1 cellular context compared by ENCODE assay signal in genomic region chr11:57741132-57742086, GRCh38.
TF ChIP-seq lines count a peak whose summit lies in the region.

SELENOH (plus strand) TSS chr11:57741491; CDS start chr11:57741596, 105 bp downstream.

TF ChIP-seq in H1, 55 proteins besides CTCF, POLR2A, EP300 and RAD21 (continued from another document):
- TF ChIP-seq CHD7 (IDR thresholded peaks at IDR 0.05; ENCODE audit: insufficient replicate concordance, low read length) = peak; percentile 19
- peak; percentile 94 for TF ChIP-seq TAF1 (IDR thresholded peaks at IDR 0.05; ENCODE audit: low read depth, low read length)
- TF ChIP-seq JUN (IDR thresholded peaks at IDR 0.05; ENCODE audit: low read depth, low read length) = no peak
- TF ChIP-seq KDM1A (IDR thresholded peaks at IDR 0.05; ENCODE audit: borderline replicate concordance, low read length) = no peak
- TF ChIP-seq RNF2 (IDR thresholded peaks at IDR 0.05; ENCODE audit: borderline replicate concordance, low read depth, low read length, missing control alignments, poor library complexity, severe bottlenecking) = no peak
- 0 out of 2 replicates have a peak, but pooled peaks have one; percentile 59 for TF ChIP-seq TCF12 (IDR thresholded peaks at IDR 0.05; ENCODE audit: low read depth, low read length)
- no peak for TF ChIP-seq EGR1 (IDR thresholded peaks at IDR 0.05; ENCODE audit: borderline replicate concordance, low read depth, low read length)
- peak; percentile 91 to 98; a peak in 3 of 4 replicates for TF ChIP-seq SIN3A (conservative IDR thresholded peaks at IDR 0.05 in 1 of 2, IDR thresholded peaks at IDR 0.05 in 1 of 2; ENCODE audit: low read depth in 1 of 2, low read length in 2 of 2)
- TF ChIP-seq ATF3 (IDR thresholded peaks at IDR 0.05; ENCODE audit: insufficient read depth, low read depth, low read length) = peak; percentile 58; the same call in 1 of the 2 replicates
- peak; percentile 91 for TF ChIP-seq PHF8 (conservative IDR thresholded peaks at IDR 0.05; ENCODE audit: low read depth, low read length)
- no peak for TF ChIP-seq BACH1 (IDR thresholded peaks at IDR 0.05; ENCODE audit: low read length)
- TF ChIP-seq BCL11A (IDR thresholded peaks at IDR 0.05; ENCODE audit: low read depth in 2 of 2, low read length in 2 of 2) = no peak
- TF ChIP-seq TEAD4 (IDR thresholded peaks at IDR 0.05; ENCODE audit: low read depth, low read length) = peak; percentile 23; the same call in 1 of the 2 replicates
- TF ChIP-seq KDM4A (IDR thresholded peaks at IDR 0.05; ENCODE audit: low read depth, low read length, severe bottlenecking) = peak; percentile 63
- TF ChIP-seq FOSL1 (IDR thresholded peaks at IDR 0.05; ENCODE audit: insufficient read depth, low read depth, low read length) = no peak
- no peak for TF ChIP-seq ZNF274 (IDR thresholded peaks at IDR 0.05; ENCODE audit: borderline replicate concordance, extremely low read depth, low read length)
- no peak; the same call in 1 of the 2 replicates for TF ChIP-seq ATF2 (IDR thresholded peaks at IDR 0.05; ENCODE audit: low read length)
- TF ChIP-seq USF2 (IDR thresholded peaks at IDR 0.05; ENCODE audit: low read length) = peak; percentile 91
- no peak for TF ChIP-seq CBX5 (IDR thresholded peaks at IDR 0.05; ENCODE audit: low read depth, low read length)
- peak; percentile 94 for TF ChIP-seq SP4 (IDR thresholded peaks at IDR 0.05; ENCODE audit: low read length)
- TF ChIP-seq SRF (IDR thresholded peaks at IDR 0.05; ENCODE audit: low read depth, low read length) = peak; percentile 58; the same call in 1 of the 2 replicates
- peak; percentile 98 for TF ChIP-seq GABPA (IDR thresholded peaks at IDR 0.05; ENCODE audit: borderline replicate concordance, insufficient read depth, low read length)
- peak; percentile 74 for TF ChIP-seq CREB1 (IDR thresholded peaks at IDR 0.05)
- TF ChIP-seq NANOG (IDR thresholded peaks at IDR 0.05; ENCODE audit: insufficient read depth, low read depth, low read length, poor library complexity, severe bottlenecking) = no peak
- TF ChIP-seq POLR2AphosphoS5 (IDR thresholded peaks at IDR 0.05; ENCODE audit: low read depth, low read length) = peak; percentile 94
- TF ChIP-seq SP1 (IDR thresholded peaks at IDR 0.05; ENCODE audit: low read depth, low read length) = peak; percentile 93
- TF ChIP-seq JUND (IDR thresholded peaks at IDR 0.05; ENCODE audit: low read length) = peak; percentile 84
- TF ChIP-seq BRCA1 (IDR thresholded peaks at IDR 0.05; ENCODE audit: low read depth, low read length) = peak; percentile 58; the same call in 1 of the 2 replicates
- no peak for TF ChIP-seq SAP30 (IDR thresholded peaks at IDR 0.05; ENCODE audit: insufficient read depth, insufficient replicate concordance, low read length)
- no peak for TF ChIP-seq SP2 (IDR thresholded peaks at IDR 0.05; ENCODE audit: low read length)
- TF ChIP-seq TAF7 (optimal IDR thresholded peaks at IDR 0.05; ENCODE audit: borderline replicate concordance, low read depth, low read length) = peak; percentile 96
- no peak for TF ChIP-seq NRF1 (IDR thresholded peaks at IDR 0.05; ENCODE audit: low read depth, low read length)
- peak; percentile 41; the same call in 1 of the 2 replicates for TF ChIP-seq CEBPB (IDR thresholded peaks at IDR 0.05; ENCODE audit: low read depth, low read length)
- TF ChIP-seq SUZ12 (IDR thresholded peaks at IDR 0.05; ENCODE audit: low read length) = no peak
- peak; percentile 92 for TF ChIP-seq TBP (IDR thresholded peaks at IDR 0.05; ENCODE audit: low read depth, low read length)
- TF ChIP-seq MAX (IDR thresholded peaks at IDR 0.05) = peak; percentile 99
- peak; percentile 88 for TF ChIP-seq YY1 (IDR thresholded peaks at IDR 0.05; ENCODE audit: low read depth, low read length)
- TF ChIP-seq MAFK (IDR thresholded peaks at IDR 0.05; ENCODE audit: low read depth, low read length) = no peak; the same call in 1 of the 2 replicates
- TF ChIP-seq RFX5 (IDR thresholded peaks at IDR 0.05; ENCODE audit: borderline replicate concordance, low read depth, low read length) = peak; percentile 83; the same call in 1 of the 2 replicates
- peak; percentile 56; the same call in 1 of the 2 replicates for TF ChIP-seq RBBP5 (IDR thresholded peaks at IDR 0.05; ENCODE audit: borderline replicate concordance, low read depth, low read length)
- TF ChIP-seq CTBP2 (IDR thresholded peaks at IDR 0.05; ENCODE audit: borderline replicate concordance, insufficient read depth, insufficient read length, low read length) = peak; percentile 77
- TF ChIP-seq HDAC2 (IDR thresholded peaks at IDR 0.05; ENCODE audit: borderline replicate concordance in 1 of 2, low read depth in 2 of 2, low read length in 2 of 2) = peak; percentile 41 to 54; a peak in 1 of 4 replicates
- TF ChIP-seq CHD2 (IDR thresholded peaks at IDR 0.05; ENCODE audit: low read length) = peak; percentile 81
- no peak for TF ChIP-seq RXRA (IDR thresholded peaks at IDR 0.05; ENCODE audit: insufficient read depth, low read depth, low read length)
- TF ChIP-seq ASH2L (IDR thresholded peaks at IDR 0.05; ENCODE audit: low read length) = peak; percentile 87
- no peak for TF ChIP-seq SIRT6 (IDR thresholded peaks at IDR 0.05; ENCODE audit: low read length)
- TF ChIP-seq CHD1 (IDR thresholded peaks at IDR 0.05; ENCODE audit: low read depth, low read length) = peak; percentile 84
- TF ChIP-seq HDAC6 (IDR thresholded peaks at IDR 0.05; ENCODE audit: low read depth, low read length) = no peak
TF ChIP-seq in H1: peak in this region for 33.
